1 cellular context compared by ENCODE assay signal in genomic region chr3:11770477-11771381, GRCh38.
A peak's percentile ranks its signal among the peaks of the same experiment; 100 is the strongest.
TF ChIP-seq lines count a peak whose summit lies in the region.

No MANE protein-coding gene starts in this region.

TF ChIP-seq in K562, 482 proteins besides CTCF, POLR2A, EP300 and RAD21 (continued from another document and continues in another):
- TF ChIP-seq CREB3L1 (IDR thresholded peaks at IDR 0.05; ENCODE audit: borderline replicate concordance, low read depth), result peak; percentile 61; the same call in 1 of the 2 replicates
- no peak for TF ChIP-seq ZBTB1 (CRISPR knock-in tag; IDR thresholded peaks at IDR 0.05; ENCODE audit: borderline replicate concordance, low read depth)
- no peak for TF ChIP-seq SP1 (CRISPR knock-in tag; IDR thresholded peaks at IDR 0.05)
- no peak for TF ChIP-seq DIDO1 (tag; IDR thresholded peaks at IDR 0.05; ENCODE audit: low read depth)
- no peak for TF ChIP-seq ZNF311 (CRISPR knock-in tag; IDR thresholded peaks at IDR 0.05)
- TF ChIP-seq PTTG1 (tag; IDR thresholded peaks at IDR 0.05; ENCODE audit: low read depth), result no peak
- TF ChIP-seq AFF1 (IDR thresholded peaks at IDR 0.05; ENCODE audit: low read depth in 1 of 2, partially characterized antibody in 2 of 2), result no peak
- TF ChIP-seq KDM5B (IDR thresholded peaks at IDR 0.05; ENCODE audit: insufficient replicate concordance, low read depth, low read length), result no peak
- no peak for TF ChIP-seq POLR2H (tag; IDR thresholded peaks at IDR 0.05; ENCODE audit: low read depth)
- TF ChIP-seq SMAD2 (IDR thresholded peaks at IDR 0.05; ENCODE audit: low read depth, low read length), result no peak
- TF ChIP-seq ETV6 (IDR thresholded peaks at IDR 0.05; ENCODE audit: borderline replicate concordance in 1 of 2, low read depth in 2 of 2, low read length in 1 of 2), result no peak
- TF ChIP-seq ETV6 (CRISPR knock-in tag; IDR thresholded peaks at IDR 0.05; ENCODE audit: borderline replicate concordance), result no peak
- no peak for TF ChIP-seq MXD1 (CRISPR knock-in tag; IDR thresholded peaks at IDR 0.05; ENCODE audit: borderline replicate concordance, poor library complexity, severe bottlenecking)
- no peak for TF ChIP-seq ZBTB26 (CRISPR knock-in tag; IDR thresholded peaks at IDR 0.05)
- TF ChIP-seq ZNF518B (CRISPR knock-in tag; IDR thresholded peaks at IDR 0.05), result no peak
- no peak for TF ChIP-seq ARID3A (IDR thresholded peaks at IDR 0.05; ENCODE audit: borderline replicate concordance, low read depth, low read length)
- TF ChIP-seq ID3 (CRISPR knock-in tag; IDR thresholded peaks at IDR 0.05), result no peak
- TF ChIP-seq ID3 (tag; IDR thresholded peaks at IDR 0.05), result no peak
- no peak for TF ChIP-seq CHD2 (IDR thresholded peaks at IDR 0.05; ENCODE audit: low read depth, low read length)
- no peak for TF ChIP-seq NR0B1 (IDR thresholded peaks at IDR 0.05; ENCODE audit: partially characterized antibody)
- TF ChIP-seq SREBF2 (CRISPR knock-in tag; IDR thresholded peaks at IDR 0.05), result no peak
- TF ChIP-seq ZNF449 (CRISPR knock-in tag; IDR thresholded peaks at IDR 0.05), result no peak
- TF ChIP-seq NFE2 (IDR thresholded peaks at IDR 0.05; ENCODE audit: low read depth), result peak; percentile 46
- TF ChIP-seq NR2F6 (CRISPR knock-in tag; IDR thresholded peaks at IDR 0.05), result no peak
- TF ChIP-seq E2F6 (IDR thresholded peaks at IDR 0.05; ENCODE audit: borderline replicate concordance in 1 of 2, extremely low read depth in 1 of 2, insufficient read depth in 1 of 2, insufficient read length in 1 of 2, low read depth in 1 of 2, low read length in 1 of 2, poor library complexity in 1 of 2, severe bottlenecking in 1 of 2), result peak; percentile 64 to 88
- no peak for TF ChIP-seq SIN3A (IDR thresholded peaks at IDR 0.05; ENCODE audit: borderline replicate concordance in 2 of 2, control insufficient read depth in 1 of 2, low read depth in 2 of 2, low read length in 2 of 2)
- TF ChIP-seq PYGO2 (tag; IDR thresholded peaks at IDR 0.05), result no peak
- TF ChIP-seq NCOA4 (IDR thresholded peaks at IDR 0.05; ENCODE audit: partially characterized antibody), result no peak
- no peak for TF ChIP-seq YY1 (IDR thresholded peaks at IDR 0.05; ENCODE audit: borderline replicate concordance in 1 of 3, control insufficient read depth in 1 of 3, extremely low read depth in 1 of 3, insufficient read depth in 3 of 3, insufficient read length in 1 of 3, insufficient replicate concordance in 2 of 3, low read depth in 1 of 3, low read length in 2 of 3)
